1 cellular context compared by ENCODE assay signal in the genomic region with DNA sequence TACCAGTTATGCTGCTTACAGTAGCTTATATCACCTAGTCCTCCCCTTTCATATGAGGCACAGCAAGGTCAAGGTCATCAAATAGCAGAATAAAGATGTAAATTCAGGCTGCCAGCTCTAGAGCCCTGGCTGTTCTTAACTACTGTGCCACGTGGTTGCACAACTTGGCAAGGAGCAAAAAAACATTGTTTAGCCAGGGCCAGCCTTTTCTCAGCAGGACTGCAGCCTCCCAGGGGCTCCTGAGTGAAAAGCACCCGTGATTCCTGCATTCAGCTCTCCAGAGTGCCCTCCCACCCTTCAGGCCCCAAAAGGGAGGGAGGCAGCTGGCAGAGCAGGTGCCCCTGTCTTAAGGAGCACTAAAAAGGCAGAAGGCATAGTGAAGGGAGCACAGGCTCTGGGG.
TF ChIP-seq lines count a peak whose summit lies in the region.

No MANE protein-coding gene starts in this region.

TF ChIP-seq in HepG2, 621 proteins besides CTCF, POLR2A, EP300 and RAD21:
- TF ChIP-seq ZKSCAN5 (CRISPR knock-in tag; IDR thresholded peaks at IDR 0.05) = no peak
- TF ChIP-seq CEBPB (IDR thresholded peaks at IDR 0.05; ENCODE audit: borderline replicate concordance, low read depth, low read length) = peak; percentile 37; the same call in 1 of the 2 replicates
- peak; percentile 29; the same call in 1 of the 2 replicates for TF ChIP-seq RARA (CRISPR knock-in tag; IDR thresholded peaks at IDR 0.05)
TF ChIP-seq in HepG2: peak in this region for 2.
